In genomic region chr17:74820037-74820436, GRCh38 we compare ENCODE assay signal across 18 cellular contexts. TPM values are rescaled to one million over a fixed set of nuclear protein-coding genes. Genes with fewer than 3 reads are reported as not detected.
DNase-seq lines count a peak whose midpoint lies in the region; ATAC-seq lines count a peak whose summit lies in the region.
"Had no signal": no experiment of that assay in that cellular context is flagged by ENCODE, and none has a peak within 500 bp of the region (broad histone marks: within the 10 kb centered on the region; RNA-seq: fewer than 3 reads in every experiment).

No MANE protein-coding gene starts in this region.

- intact Hi-C loops in cardiac septum (cut with DNase I) (no loop called here), Right ventricle myocardium superior (cut with DNase I) (no loop called here)

- peak overlapping the region in 1 of 2 donors; percentile 82 for H3K27ac Mint-ChIP-seq in stimulated activated naive CD8-positive, alpha-beta T cell treated with anti-CD3 and anti-CD28 coated beads, Interleukin-15, amount 100 ng/mL, for 72 hours
- H3K27ac Mint-ChIP-seq: CD14-positive monocyte; CD4-positive, alpha-beta memory T cell had no signal

- no peak overlapping the region for H2AK5ac ChIP-seq in neuronal stem cell (ENCODE audit: low read depth, low read length)

- H3K4me3 Mint-ChIP-seq in stimulated activated naive CD8-positive, alpha-beta T cell treated with anti-CD3 and anti-CD28 coated beads, Interleukin-15, amount 100 ng/mL, for 72 hours = no peak overlapping the region
- H3K4me3 Mint-ChIP-seq: CD14-positive monocyte; CD4-positive, alpha-beta memory T cell had no signal

- peak overlapping the region; percentile 45 for H3K23ac ChIP-seq in neuronal stem cell (ENCODE audit: low read depth, low read length, poor library complexity)

- H3K18ac ChIP-seq in neuronal stem cell (ENCODE audit: low read length) = no peak overlapping the region

- no peak overlapping the region for H4K91ac ChIP-seq in neuronal stem cell (ENCODE audit: low read depth, low read length, poor library complexity)

- no peak overlapping the region for H2BK5ac ChIP-seq in neuronal stem cell (ENCODE audit: low read length)

- H4K8ac ChIP-seq in neuronal stem cell (ENCODE audit: low read depth, low read length) = no peak overlapping the region

- DNase-seq in neuronal stem cell (ENCODE audit: low spot score) (no peak), SIG-M5 treated with dmso at 0.1 percent for 504 hours (lab: John Stamatoyannopoulos, UW; ENCODE audit: unreplicated experiment) (no peak), cardiac septum (ENCODE audit: low spot score) (no peak), Right ventricle myocardium superior (no peak)
- no peak for DNase-seq in stimulated activated naive CD8-positive, alpha-beta T cell treated with anti-CD3 and anti-CD28 coated beads, Interleukin-15, amount 100 ng/mL, for 72 hours
- DNase-seq: ACHN, BE2C, DMS153, DMS79, GDM1, GOT3, H9 had no signal

- no peaks in the 10 kb centered on the region for H3K9me3 Mint-ChIP-seq in stimulated activated naive CD8-positive, alpha-beta T cell treated with anti-CD3 and anti-CD28 coated beads, Interleukin-15, amount 100 ng/mL, for 72 hours
- H3K9me3 Mint-ChIP-seq: CD14-positive monocyte; CD4-positive, alpha-beta memory T cell; H9 had no signal

- H3K4me1 ChIP-seq in BLaER1 treated with 17β-estradiol and CSF1 and Interleukin-3, amounts not matched to agents 10 nM and 100 nM = peaks cover 12 to 95% (median 81%) of the 10 kb centered on the region in 10 experiments
- H3K4me1 ChIP-seq in neuronal stem cell (ENCODE audit: control insufficient read depth in 2 of 2, insufficient read depth in 1 of 2, low read depth in 1 of 2, low read length in 2 of 2) = peaks cover 0 to 9% of the 10 kb centered on the region in 2 donors
- H3K4me1 ChIP-seq: BE2C had no signal

- no peaks in the 10 kb centered on the region for H3K27me3 Mint-ChIP-seq in stimulated activated naive CD8-positive, alpha-beta T cell treated with anti-CD3 and anti-CD28 coated beads, Interleukin-15, amount 100 ng/mL, for 72 hours
- H3K27me3 Mint-ChIP-seq: CD4-positive, alpha-beta memory T cell had no signal

- ATAC-seq in stimulated activated naive CD8-positive, alpha-beta T cell treated with anti-CD3 and anti-CD28 coated beads, Interleukin-15, amount 100 ng/mL, for 72 hours = no peak
- no peak for ATAC-seq in Right ventricle myocardium superior (ENCODE audit: poor library complexity)
- ATAC-seq: HepG2 had no signal

- no peak overlapping the region for H3K4me3 ChIP-seq in BLaER1 treated with 17β-estradiol and CSF1 and Interleukin-3, amounts not matched to agents 10 nM and 100 nM
- H3K4me3 ChIP-seq in neuronal stem cell (ENCODE audit: low read length in 2 of 2) = no peak overlapping the region

- H4K20me1 ChIP-seq in BLaER1 treated with 17β-estradiol and CSF1 and Interleukin-3, amounts not matched to agents 10 nM and 100 nM = peaks cover 4 to 100% (median 77%) of the 10 kb centered on the region in 11 experiments; a peak in 16 of 22 replicates

- H3K27me3 ChIP-seq in BLaER1 treated with 17β-estradiol and CSF1 and Interleukin-3, amounts not matched to agents 10 nM and 100 nM = 0 out of 22 replicates have a peak, but pooled peaks cover 0 to 4% (median 0%) of the 10 kb centered on the region in 11 experiments
- H3K27me3 ChIP-seq in neuronal stem cell (ENCODE audit: control insufficient read depth in 3 of 3, insufficient read depth in 3 of 3, low read depth in 1 of 3, low read length in 3 of 3) = no peaks in the 10 kb centered on the region
- H3K27me3 ChIP-seq: BE2C had no signal

- H3K36me3 ChIP-seq in BLaER1 treated with 17β-estradiol and CSF1 and Interleukin-3, amounts not matched to agents 10 nM and 100 nM = peaks cover 0 to 100% (median 73%) of the 10 kb centered on the region in 11 experiments; a peak in 17 of 22 replicates
- H3K36me3 ChIP-seq in neuronal stem cell (replicated peaks in 1 of 2; ENCODE audit: control insufficient read depth in 2 of 2, insufficient read depth in 2 of 2, low read length in 2 of 2) = peaks cover 9 to 13% of the 10 kb centered on the region in 2 donors
- H3K36me3 ChIP-seq: BE2C had no signal

- peaks cover 1% of the 10 kb centered on the region for H3K79me1 ChIP-seq in neuronal stem cell (ENCODE audit: low read depth, low read length)

- no peak overlapping the region for H2BK12ac ChIP-seq in neuronal stem cell (ENCODE audit: low read length)

- no peak overlapping the region for H2AFZ ChIP-seq in neuronal stem cell (ENCODE audit: low read length)

- peak overlapping the region in 8 of 11 experiments; percentile 59 to 93 (median 72); a peak in 16 of 22 replicates for H3K4me2 ChIP-seq in BLaER1 treated with 17β-estradiol and CSF1 and Interleukin-3, amounts not matched to agents 10 nM and 100 nM
- no peak overlapping the region for H3K4me2 ChIP-seq in neuronal stem cell (ENCODE audit: insufficient read depth, low read length, poor library complexity, severe bottlenecking)

- no CpG with 5 or more reads among the region's 10 CpGs for WGBS in neuronal stem cell (ENCODE audit: extremely low coverage in 2 of 2, insufficient read length in 2 of 2, insufficient replicate concordance in 1 of 2), 2 donors

- peak overlapping the region in 4 of 11 experiments; percentile 18 to 46 (median 28); a peak in 5 of 22 replicates for H3K9ac ChIP-seq in BLaER1 treated with 17β-estradiol and CSF1 and Interleukin-3, amounts not matched to agents 10 nM and 100 nM
- H3K9ac ChIP-seq in neuronal stem cell (ENCODE audit: low read depth, low read length, poor library complexity) = no peak overlapping the region

- H2BK15ac ChIP-seq in neuronal stem cell (ENCODE audit: low read length) = no peak overlapping the region

- H3K4ac ChIP-seq in neuronal stem cell (ENCODE audit: low read length) = no peak overlapping the region

- H3K27ac ChIP-seq in BLaER1 treated with 17β-estradiol and CSF1 and Interleukin-3, amounts not matched to agents 10 nM and 100 nM = peak overlapping the region in 2 of 11 experiments; percentile 4 to 10; a peak in 2 of 22 replicates
- H3K27ac ChIP-seq in cingulate gyrus (ENCODE audit: low read depth, low read length) = peak overlapping the region; percentile 89
- no peak overlapping the region for H3K27ac ChIP-seq in neuronal stem cell (replicated peaks; ENCODE audit: low read length)

- H3K9me3 ChIP-seq in BLaER1 treated with 17β-estradiol and CSF1 and Interleukin-3, amounts not matched to agents 10 nM and 100 nM (replicated peaks in 1 of 11) = no peaks in the 10 kb centered on the region
- H3K9me3 ChIP-seq in neuronal stem cell (replicated peaks in 1 of 2; ENCODE audit: control insufficient read depth in 2 of 2, insufficient read depth in 1 of 2, low read depth in 1 of 2, low read length in 2 of 2) = peaks cover 0 to 4% of the 10 kb centered on the region in 2 donors
- H3K9me3 ChIP-seq: BE2C had no signal

- no peaks in the 10 kb centered on the region for H3K4me1 Mint-ChIP-seq in stimulated activated naive CD8-positive, alpha-beta T cell treated with anti-CD3 and anti-CD28 coated beads, Interleukin-15, amount 100 ng/mL, for 72 hours

- no peak overlapping the region for H3K14ac ChIP-seq in neuronal stem cell (ENCODE audit: low read length)

- H2BK120ac ChIP-seq in neuronal stem cell (ENCODE audit: low read depth, low read length) = no peak overlapping the region

RNA-seq across cellular contexts. Expression of gene GRIN2C, which starts 39.6 kb away (rescaled TPM):
- polyA plus RNA-seq in neuronal stem cell (2013, experiment 1 of 2) = 0.03 TPM
- polyA plus RNA-seq in neuronal stem cell (2013, experiment 2 of 2) = 0.03 TPM
- total RNA-seq in cardiac septum (0.70 TPM), Right ventricle myocardium superior (0.65 TPM)
- total RNA-seq: Daoy had no signal
- polyA plus RNA-seq: CD14-positive monocyte; CD4-positive, alpha-beta memory T cell had no signal

RNA-seq across cellular contexts. Expression of gene NAT9, which starts 43.9 kb away (rescaled TPM):
- 38.7 TPM for polyA plus RNA-seq in neuronal stem cell (2013, experiment 1 of 2)
- polyA plus RNA-seq in neuronal stem cell (2013, experiment 2 of 2) = 39.5 TPM
- total RNA-seq in cardiac septum (27.6 TPM), Right ventricle myocardium superior (18.6 TPM)

RNA-seq across cellular contexts. Expression of gene FDXR, which starts 52.8 kb away (rescaled TPM):
- polyA plus RNA-seq in neuronal stem cell (2013, experiment 1 of 2) = 13.2 TPM
- polyA plus RNA-seq in neuronal stem cell (2013, experiment 2 of 2) = 12.0 TPM
- 3.9 TPM for total RNA-seq in cardiac septum
- total RNA-seq in Right ventricle myocardium superior = 4.6 TPM
